16 cellular contexts compared by ENCODE assay signal in the genomic region with DNA sequence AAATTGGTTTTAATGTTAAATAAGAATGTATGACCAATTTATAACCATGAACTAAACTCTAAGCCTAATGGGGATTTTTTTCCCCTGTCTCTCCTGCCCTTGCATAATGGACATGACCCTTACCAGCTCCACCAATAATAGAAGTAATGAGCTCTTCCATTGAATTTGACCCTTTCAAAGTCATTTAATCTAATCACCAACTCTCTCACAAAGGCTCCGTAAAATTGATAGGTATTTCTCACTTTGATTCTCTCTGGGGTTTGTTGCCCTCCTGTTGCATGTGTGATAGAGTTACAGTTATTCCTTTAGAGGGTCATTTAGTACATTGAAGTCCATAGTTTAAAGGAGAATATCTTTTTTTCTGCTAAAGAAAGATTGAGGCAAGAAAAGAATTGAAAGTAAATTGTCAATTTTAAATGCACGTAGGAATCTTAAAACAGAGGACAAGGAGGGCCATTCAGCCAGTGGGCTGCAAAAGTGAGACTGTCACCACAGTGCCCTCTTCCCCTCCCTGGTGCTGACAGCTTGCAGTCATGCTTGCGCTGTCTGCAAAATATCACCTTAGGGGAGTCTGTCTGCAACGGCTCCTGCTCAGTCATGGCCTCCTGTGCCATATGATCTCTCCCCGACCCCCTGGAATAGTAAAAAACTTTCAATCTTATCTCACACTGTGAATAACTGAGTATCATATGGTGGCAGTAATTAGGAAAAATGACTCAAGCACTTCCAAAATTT.
A peak's percentile ranks its signal among the peaks of the same experiment; 100 is the strongest.
DNase-seq lines count a peak whose midpoint lies in the region; ATAC-seq and TF ChIP-seq lines count a peak whose summit lies in the region.
"Had no signal": no experiment of that assay in that cellular context is flagged by ENCODE, and none has a peak within 500 bp of the region (broad histone marks: within the 10 kb centered on the region; RNA-seq: fewer than 3 reads in every experiment).

No MANE protein-coding gene starts in this region.

- H3K27me3 ChIP-seq in right atrium auricular region, result no peaks in the 10 kb centered on the region
- H3K27me3 ChIP-seq in cardiac muscle cell, result no peaks in the 10 kb centered on the region
- H3K27me3 ChIP-seq: SJSA1 had no signal

- no peak overlapping the region for H3K4me3 ChIP-seq in right atrium auricular region
- no peak overlapping the region for H3K4me3 ChIP-seq in cardiac muscle cell
- H3K4me3 ChIP-seq: HAP-1, SJSA1 had no signal

- DNase-seq in Right ventricle myocardium inferior (ENCODE audit: missing footprints) (no peak), right atrium auricular region (ENCODE audit: low spot score) (no peak), cardiac muscle cell (ENCODE audit: low read depth in 1 of 2, low spot score in 1 of 2) (peak in 1 of 2 donors; percentile 86), islet precursor cell (peak; percentile 78), NAMALWA (ENCODE audit: low spot score) (no peak), GOT3 (lab: John Stamatoyannopoulos, UW) (no peak)
- no peak for DNase-seq in activated naive CD4-positive, alpha-beta T cell treated with anti-CD3 and anti-CD28 coated beads, Interleukin-2, amount 50 U/mL, for 16 hours
- DNase-seq: EL; NCI-H1436; NCI-H2029; NCI-H510A; NK-92 treated with Interleukin-12 subunit alpha and Interleukin-12 subunit beta, amount 100 ng/mL, for 24 hours; T-cell had no signal

- TF ChIP-seq CTCF in right atrium auricular region (IDR thresholded peaks at IDR 0.05) (no peak), cardiac muscle cell (IDR thresholded peaks at IDR 0.05; ENCODE audit: low read depth, low read length) (no peak)

- H3K36me3 ChIP-seq in right atrium auricular region, result no peaks in the 10 kb centered on the region
- no peaks in the 10 kb centered on the region for H3K36me3 ChIP-seq in cardiac muscle cell
- H3K36me3 ChIP-seq: HAP-1, SJSA1 had no signal

- peak; percentile 93 for ATAC-seq in Right ventricle myocardium inferior
- no peak for ATAC-seq in GM18517 (IDR thresholded peaks at IDR 0.05; ENCODE audit: unreplicated experiment)
- ATAC-seq: T-cell had no signal

- no peaks in the 10 kb centered on the region for H3K4me1 ChIP-seq in right atrium auricular region
- peaks cover 47% of the 10 kb centered on the region for H3K4me1 ChIP-seq in cardiac muscle cell (ENCODE audit: low read depth)
- H3K4me1 ChIP-seq: HAP-1, SJSA1 had no signal

- intact Hi-C loops in Right ventricle myocardium inferior (cut with DNase I), result loop anchor here (10.0 kb wide), 1 partner anchor 281 kb away; no protein-coding TSS in a partner anchor

- H3K9me3 ChIP-seq in right atrium auricular region (no peaks in the 10 kb centered on the region), cardiac muscle cell (ENCODE audit: low read depth) (no peaks in the 10 kb centered on the region)
- H3K9me3 ChIP-seq: HAP-1, SJSA1 had no signal

- H3K27ac ChIP-seq in right atrium auricular region, result peak overlapping the region in 1 of 2 donors; percentile 67
- H3K27ac ChIP-seq in cardiac muscle cell, result peak overlapping the region; percentile 85
- H3K27ac ChIP-seq: SJSA1 had no signal
